Comparison of ENCODE assay signal across 26 cellular contexts in the genomic region with DNA sequence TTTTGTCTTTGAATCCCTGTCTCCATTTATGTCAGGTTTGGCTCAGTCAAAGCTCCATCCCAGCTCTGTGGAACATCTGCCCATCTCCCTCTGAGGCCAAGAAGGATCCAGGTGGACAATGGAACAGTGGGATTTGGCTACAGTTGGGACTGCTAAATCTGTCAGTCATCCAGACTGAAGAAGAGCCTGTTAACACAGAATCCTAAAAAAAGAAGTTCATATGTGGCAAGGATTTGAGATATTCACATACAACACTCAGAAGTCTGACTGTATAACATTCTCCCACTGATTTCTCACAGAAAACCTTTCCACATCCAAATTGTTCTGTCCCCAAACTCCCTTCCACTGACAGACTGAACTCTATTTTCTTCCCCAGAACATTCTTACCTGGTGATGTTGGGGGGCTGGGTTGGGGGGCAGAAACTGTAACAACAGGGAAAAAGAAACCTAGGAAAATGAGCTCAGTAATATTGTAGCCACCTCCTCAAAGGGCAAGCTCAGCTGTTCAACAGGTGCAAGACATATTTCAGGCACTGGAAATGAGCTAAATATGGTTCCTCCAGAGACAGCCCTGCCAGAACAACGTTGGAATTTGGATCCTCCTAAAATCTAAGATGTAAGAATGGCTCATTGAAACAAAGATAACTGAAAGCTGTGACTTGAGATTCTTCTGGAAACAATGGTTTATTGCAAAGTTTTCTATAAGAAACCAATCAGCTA.
"Had no signal": no experiment of that assay in that cellular context is flagged by ENCODE, and none has a peak within 500 bp of the region (broad histone marks: within the 10 kb centered on the region; RNA-seq: fewer than 3 reads in every experiment).

No MANE protein-coding gene starts in this region.

- H3K4me1 ChIP-seq: foreskin keratinocyte, testis had no signal

- H3K4me3 ChIP-seq: coronary artery, esophagus muscularis mucosa, lower lobe of right lung, ovary, skin epidermis, spleen, testis, tibial artery had no signal

- H3K4me3 Mint-ChIP-seq: immature natural killer cell; naive thymus-derived CD4-positive, alpha-beta T cell; nephron progenitor cell; stimulated activated memory B cell treated with anti-CD40 and anti-IgM and Interleukin-4, amounts not matched to agents 10 μg/mL and 1 μg/mL and 100 μg/mL, for 72 hours; type B pancreatic cell had no signal

- H3K36me3 ChIP-seq: esophagus muscularis mucosa, lower lobe of right lung, ovary, spleen, tibial artery had no signal

- H3K9me3 ChIP-seq: esophagus muscularis mucosa, lower lobe of right lung, ovary, spleen, testis, tibial artery had no signal

- H3K9me3 Mint-ChIP-seq: immature natural killer cell; stimulated activated memory B cell treated with anti-CD40 and anti-IgM and Interleukin-4, amounts not matched to agents 10 μg/mL and 1 μg/mL and 100 μg/mL, for 72 hours; type B pancreatic cell had no signal

- H3K27me3 ChIP-seq: esophagus muscularis mucosa, ovary, testis, tibial artery had no signal

- FAIRE-seq: endothelial cell of umbilical vein had no signal

- ATAC-seq: foreskin keratinocyte; lower lobe of right lung; naive thymus-derived CD4-positive, alpha-beta T cell; stimulated activated memory B cell treated with anti-CD40 and anti-IgM and Interleukin-4, amounts not matched to agents 10 μg/mL and 1 μg/mL and 100 μg/mL, for 72 hours; stimulated activated naive CD8-positive, alpha-beta T cell treated with anti-CD3 and anti-CD28 coated beads, Interleukin-15, Interleukin-2, amounts not matched to agents 100 U/mL and 50 U/mL, for 24 hours had no signal

- H3K27ac ChIP-seq: coronary artery, foreskin keratinocyte, lower lobe of right lung, ovary, testis, tibial artery had no signal

- H3K27ac Mint-ChIP-seq: immature natural killer cell; naive thymus-derived CD4-positive, alpha-beta T cell; nephron progenitor cell; stimulated activated memory B cell treated with anti-CD40 and anti-IgM and Interleukin-4, amounts not matched to agents 10 μg/mL and 1 μg/mL and 100 μg/mL, for 72 hours; type B pancreatic cell had no signal

- DNase-seq: dermis blood vessel endothelial cell; effector memory CD4-positive, alpha-beta T cell; foreskin keratinocyte; hypothalamus; immature natural killer cell; islet precursor cell; kidney glomerular epithelial cell; left ventricle myocardium superior; lower lobe of right lung; naive thymus-derived CD4-positive, alpha-beta T cell; nephron progenitor cell; occipital lobe; ovary; posterior cingulate gyrus; spleen; stimulated activated CD4-positive, alpha-beta T cell treated with anti-CD3 and anti-CD28 coated beads, Interleukin-4, amount 100 ng/mL, for 4 hours; stimulated activated naive CD8-positive, alpha-beta T cell treated with anti-CD3 and anti-CD28 coated beads, Interleukin-15, Interleukin-2, amounts not matched to agents 100 U/mL and 50 U/mL, for 24 hours; substantia nigra; testis; tibial artery had no signal

- H3K36me3 Mint-ChIP-seq: immature natural killer cell; naive thymus-derived CD4-positive, alpha-beta T cell; stimulated activated memory B cell treated with anti-CD40 and anti-IgM and Interleukin-4, amounts not matched to agents 10 μg/mL and 1 μg/mL and 100 μg/mL, for 72 hours; type B pancreatic cell had no signal

- H3K4me1 Mint-ChIP-seq: immature natural killer cell; naive thymus-derived CD4-positive, alpha-beta T cell; stimulated activated memory B cell treated with anti-CD40 and anti-IgM and Interleukin-4, amounts not matched to agents 10 μg/mL and 1 μg/mL and 100 μg/mL, for 72 hours had no signal
